In the genomic region with DNA sequence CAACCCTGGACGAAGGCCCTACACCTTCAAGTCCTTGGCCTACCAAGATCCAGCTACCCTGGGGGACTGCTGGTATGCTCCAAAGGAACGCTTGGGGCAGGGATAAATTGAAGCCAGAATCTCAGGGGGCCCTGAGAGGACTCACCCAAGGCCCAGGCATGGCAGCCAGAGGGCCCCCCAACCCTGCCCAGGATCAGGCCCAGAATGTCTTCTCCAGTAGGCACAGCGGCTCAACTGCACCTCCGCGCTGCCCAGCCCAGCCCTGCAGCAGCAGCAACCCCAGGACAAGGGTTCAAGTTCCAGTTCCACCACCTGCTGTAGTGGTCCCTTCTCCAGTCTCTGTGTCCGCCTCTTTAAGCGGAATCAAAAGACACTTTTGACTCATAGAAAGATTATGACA, we compare ENCODE assay signal across 1 cellular context.
TF ChIP-seq lines count a peak whose summit lies in the region.

No MANE protein-coding gene starts in this region.

TF ChIP-seq in K562, 482 proteins besides CTCF, POLR2A, EP300 and RAD21:
- TF ChIP-seq ZNF507 (tag; conservative IDR thresholded peaks at IDR 0.05) (no peak), SPI1 (IDR thresholded peaks at IDR 0.05; ENCODE audit: borderline replicate concordance, low read depth, low read length) (no peak)
